10 cellular contexts compared by ENCODE assay signal in the genomic region with DNA sequence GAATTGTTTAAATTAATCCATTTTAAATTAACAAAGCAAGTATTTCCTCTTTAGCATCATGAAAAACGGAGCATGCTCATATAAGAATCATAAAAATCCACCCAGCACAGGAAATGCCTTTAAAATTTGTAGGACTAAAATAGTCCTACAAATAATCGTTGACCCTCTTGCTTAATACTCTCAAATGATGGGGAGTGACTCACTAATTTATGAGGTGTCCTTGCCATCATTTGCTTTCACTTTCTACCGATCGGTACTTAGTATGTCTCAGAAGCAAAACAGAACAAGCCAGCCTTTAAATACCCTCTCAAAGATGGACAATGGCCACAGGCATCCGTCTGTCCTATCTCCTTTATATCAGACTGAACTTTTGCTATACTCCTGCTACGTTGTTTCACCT.
DNase-seq lines count a peak whose midpoint lies in the region; ATAC-seq, FAIRE-seq and TF ChIP-seq lines count a peak whose summit lies in the region.
"Had no signal": no experiment of that assay in that cellular context is flagged by ENCODE, and none has a peak within 500 bp of the region (broad histone marks: within the 10 kb centered on the region; RNA-seq: fewer than 3 reads in every experiment).

No MANE protein-coding gene starts in this region.

- no peaks in the 10 kb centered on the region for H3K27me3 Mint-ChIP-seq in astrocyte (ENCODE audit: low read depth, unreplicated experiment)
- no peaks in the 10 kb centered on the region for H3K27me3 Mint-ChIP-seq in activated CD4-positive, alpha-beta memory T cell treated with anti-CD3 and anti-CD28 coated beads, Interleukin-2, amount 10 ng/mL, durations not matched to agents 7 days and 5 days

- no peak overlapping the region for H2AFZ ChIP-seq in astrocyte (ENCODE audit: low read depth, low read length)

- no peaks in the 10 kb centered on the region for H3K27me3 ChIP-seq in astrocyte (ENCODE audit: insufficient read depth, low read length)
- no peaks in the 10 kb centered on the region for H3K27me3 ChIP-seq in pancreas

- H3K4me3 Mint-ChIP-seq in astrocyte (ENCODE audit: unreplicated experiment), result no peak overlapping the region
- no peak overlapping the region for H3K4me3 Mint-ChIP-seq in activated CD4-positive, alpha-beta memory T cell treated with anti-CD3 and anti-CD28 coated beads, Interleukin-2, amount 10 ng/mL, durations not matched to agents 7 days and 5 days
- H3K4me3 Mint-ChIP-seq: endodermal cell had no signal

- H3K36me3 Mint-ChIP-seq in astrocyte (ENCODE audit: low read depth, unreplicated experiment), result peaks cover 8% of the 10 kb centered on the region
- no peaks in the 10 kb centered on the region for H3K36me3 Mint-ChIP-seq in activated CD4-positive, alpha-beta memory T cell treated with anti-CD3 and anti-CD28 coated beads, Interleukin-2, amount 10 ng/mL, durations not matched to agents 7 days and 5 days (ENCODE audit: low read depth)

- H3K4me3 ChIP-seq in astrocyte (ENCODE audit: insufficient read depth, low read depth, low read length) (no peak overlapping the region), pancreas (no peak overlapping the region)

- H3K79me2 ChIP-seq in astrocyte (ENCODE audit: insufficient read depth, low read length), result no peaks in the 10 kb centered on the region

- no peaks in the 10 kb centered on the region for H4K20me1 ChIP-seq in astrocyte (ENCODE audit: insufficient read depth, low read length)

- H3K9ac ChIP-seq in astrocyte (ENCODE audit: low read length), result no peak overlapping the region

- no peak for FAIRE-seq in astrocyte (lab: Jason Lieb, UNC)
- no peak for FAIRE-seq in pancreas (lab: Jason Lieb, UNC)

- H3K4me1 Mint-ChIP-seq in astrocyte (ENCODE audit: low read depth, unreplicated experiment), result peaks cover 19% of the 10 kb centered on the region
- peaks cover 4% of the 10 kb centered on the region for H3K4me1 Mint-ChIP-seq in activated CD4-positive, alpha-beta memory T cell treated with anti-CD3 and anti-CD28 coated beads, Interleukin-2, amount 10 ng/mL, durations not matched to agents 7 days and 5 days

- DNase-seq in AML-193 (lab: John Stamatoyannopoulos, UW) (peak; percentile 66 to 75), LHCN-M2 (ENCODE audit: low read depth) (peak; percentile 48), astrocyte (ENCODE audit: low read depth) (peak; percentile 47), medulla oblongata (ENCODE audit: extremely low spot score) (peak; percentile 8), KG1 (lab: John Stamatoyannopoulos, UW) (no peak), pancreas (no peak)
- no peak for DNase-seq in effector CD8-positive, alpha-beta T cell (lab: John Stamatoyannopoulos, UW)
- no peak for DNase-seq in activated CD4-positive, alpha-beta memory T cell treated with anti-CD3 and anti-CD28 coated beads, Interleukin-2, amount 10 ng/mL, durations not matched to agents 7 days and 5 days
- DNase-seq: activated T-cell treated with anti-CD3 and anti-CD28 coated beads for 4 hours, endodermal cell had no signal

- peak overlapping the region; percentile 53 for H3K4me2 ChIP-seq in astrocyte (ENCODE audit: low read length)

- 64 to 78% methylated on average over 6 of the region's 6 CpGs for WGBS in pancreas, 2 donors

- H3K9me3 ChIP-seq in astrocyte (ENCODE audit: insufficient read depth, low read depth, low read length) (no peaks in the 10 kb centered on the region), pancreas (no peaks in the 10 kb centered on the region)

- no peak for ATAC-seq in pancreas

- H3K27ac Mint-ChIP-seq in astrocyte (ENCODE audit: unreplicated experiment), result no peak overlapping the region
- no peak overlapping the region for H3K27ac Mint-ChIP-seq in activated CD4-positive, alpha-beta memory T cell treated with anti-CD3 and anti-CD28 coated beads, Interleukin-2, amount 10 ng/mL, durations not matched to agents 7 days and 5 days
- H3K27ac Mint-ChIP-seq: endodermal cell had no signal

- POLR2A ChIA-PET in activated CD4-positive, alpha-beta memory T cell treated with anti-CD3 and anti-CD28 coated beads, Interleukin-2, amount 10 ng/mL, durations not matched to agents 7 days and 5 days (lab: Charles Lee), result no interaction called here

- CTCF ChIA-PET in activated CD4-positive, alpha-beta memory T cell treated with anti-CD3 and anti-CD28 coated beads, Interleukin-2, amount 10 ng/mL, durations not matched to agents 7 days and 5 days (lab: Charles Lee), result interaction anchor here (0.6 kb wide), 1 partner anchor 13 kb away, joined by 5 read pairs; no protein-coding TSS in a partner anchor

- H3K27ac ChIP-seq in astrocyte (ENCODE audit: low read depth, low read length) (no peak overlapping the region), pancreas (no peak overlapping the region)

- intact Hi-C loops in pancreas (cut with DNase I), result no loop called here

- no peak for TF ChIP-seq CTCF in astrocyte (IDR thresholded peaks at IDR 0.05; ENCODE audit: insufficient read depth, low read depth, low read length)
- no peak for TF ChIP-seq CTCF in pancreas (IDR thresholded peaks at IDR 0.05)

- peaks cover 15% of the 10 kb centered on the region for H3K9me3 Mint-ChIP-seq in astrocyte (ENCODE audit: unreplicated experiment)
- H3K9me3 Mint-ChIP-seq in activated CD4-positive, alpha-beta memory T cell treated with anti-CD3 and anti-CD28 coated beads, Interleukin-2, amount 10 ng/mL, durations not matched to agents 7 days and 5 days, result peaks cover 2% of the 10 kb centered on the region

- H3K4me1 ChIP-seq in astrocyte (ENCODE audit: insufficient read depth, low read length), result peaks cover 12% of the 10 kb centered on the region
- H3K4me1 ChIP-seq in pancreas, result no peaks in the 10 kb centered on the region

- H3K36me3 ChIP-seq in astrocyte (ENCODE audit: insufficient read depth, low read length) (no peaks in the 10 kb centered on the region), pancreas (no peaks in the 10 kb centered on the region)

Comparison
In these comparisons a context has a peak if more than half of its experiments do, and no peak if none do; other contexts are left out.
1. DNase-seq: peak in AML-193 (2 of 2), LHCN-M2 (single experiment), astrocyte (single experiment) and medulla oblongata (single experiment); none in effector CD8-positive, alpha-beta T cell (single experiment), KG1 (single experiment), pancreas (0 of 6) and activated CD4-positive, alpha-beta memory T cell treated with anti-CD3 and anti-CD28 coated beads, Interleukin-2, amount 10 ng/mL, durations not matched to agents 7 days and 5 days (single experiment).